Comparison of ENCODE assay signal across 1 cellular context in the genomic region with DNA sequence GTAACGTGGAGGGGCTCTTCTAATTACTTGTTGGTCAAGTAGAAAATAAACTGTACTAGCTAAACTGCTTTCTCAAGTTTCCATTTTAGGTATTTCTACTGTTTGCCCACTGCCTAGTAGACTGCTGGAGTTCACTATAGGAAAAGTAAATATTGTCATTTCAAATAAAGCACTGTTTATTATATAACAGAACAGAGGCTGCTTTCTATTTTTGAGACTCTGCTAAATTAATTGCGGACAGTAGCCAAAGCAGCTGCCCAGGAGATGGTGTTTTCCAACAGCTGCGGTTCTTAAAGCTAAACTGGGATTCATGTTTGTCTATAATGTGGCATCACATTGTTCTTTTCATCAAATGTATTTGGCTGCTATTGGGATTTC.
TF ChIP-seq lines count a peak whose summit lies in the region.

No MANE protein-coding gene starts in this region.

TF ChIP-seq in HepG2, 621 proteins besides CTCF, POLR2A, EP300 and RAD21 (continued from another document and continues in another):
- TF ChIP-seq, protein P1, sequence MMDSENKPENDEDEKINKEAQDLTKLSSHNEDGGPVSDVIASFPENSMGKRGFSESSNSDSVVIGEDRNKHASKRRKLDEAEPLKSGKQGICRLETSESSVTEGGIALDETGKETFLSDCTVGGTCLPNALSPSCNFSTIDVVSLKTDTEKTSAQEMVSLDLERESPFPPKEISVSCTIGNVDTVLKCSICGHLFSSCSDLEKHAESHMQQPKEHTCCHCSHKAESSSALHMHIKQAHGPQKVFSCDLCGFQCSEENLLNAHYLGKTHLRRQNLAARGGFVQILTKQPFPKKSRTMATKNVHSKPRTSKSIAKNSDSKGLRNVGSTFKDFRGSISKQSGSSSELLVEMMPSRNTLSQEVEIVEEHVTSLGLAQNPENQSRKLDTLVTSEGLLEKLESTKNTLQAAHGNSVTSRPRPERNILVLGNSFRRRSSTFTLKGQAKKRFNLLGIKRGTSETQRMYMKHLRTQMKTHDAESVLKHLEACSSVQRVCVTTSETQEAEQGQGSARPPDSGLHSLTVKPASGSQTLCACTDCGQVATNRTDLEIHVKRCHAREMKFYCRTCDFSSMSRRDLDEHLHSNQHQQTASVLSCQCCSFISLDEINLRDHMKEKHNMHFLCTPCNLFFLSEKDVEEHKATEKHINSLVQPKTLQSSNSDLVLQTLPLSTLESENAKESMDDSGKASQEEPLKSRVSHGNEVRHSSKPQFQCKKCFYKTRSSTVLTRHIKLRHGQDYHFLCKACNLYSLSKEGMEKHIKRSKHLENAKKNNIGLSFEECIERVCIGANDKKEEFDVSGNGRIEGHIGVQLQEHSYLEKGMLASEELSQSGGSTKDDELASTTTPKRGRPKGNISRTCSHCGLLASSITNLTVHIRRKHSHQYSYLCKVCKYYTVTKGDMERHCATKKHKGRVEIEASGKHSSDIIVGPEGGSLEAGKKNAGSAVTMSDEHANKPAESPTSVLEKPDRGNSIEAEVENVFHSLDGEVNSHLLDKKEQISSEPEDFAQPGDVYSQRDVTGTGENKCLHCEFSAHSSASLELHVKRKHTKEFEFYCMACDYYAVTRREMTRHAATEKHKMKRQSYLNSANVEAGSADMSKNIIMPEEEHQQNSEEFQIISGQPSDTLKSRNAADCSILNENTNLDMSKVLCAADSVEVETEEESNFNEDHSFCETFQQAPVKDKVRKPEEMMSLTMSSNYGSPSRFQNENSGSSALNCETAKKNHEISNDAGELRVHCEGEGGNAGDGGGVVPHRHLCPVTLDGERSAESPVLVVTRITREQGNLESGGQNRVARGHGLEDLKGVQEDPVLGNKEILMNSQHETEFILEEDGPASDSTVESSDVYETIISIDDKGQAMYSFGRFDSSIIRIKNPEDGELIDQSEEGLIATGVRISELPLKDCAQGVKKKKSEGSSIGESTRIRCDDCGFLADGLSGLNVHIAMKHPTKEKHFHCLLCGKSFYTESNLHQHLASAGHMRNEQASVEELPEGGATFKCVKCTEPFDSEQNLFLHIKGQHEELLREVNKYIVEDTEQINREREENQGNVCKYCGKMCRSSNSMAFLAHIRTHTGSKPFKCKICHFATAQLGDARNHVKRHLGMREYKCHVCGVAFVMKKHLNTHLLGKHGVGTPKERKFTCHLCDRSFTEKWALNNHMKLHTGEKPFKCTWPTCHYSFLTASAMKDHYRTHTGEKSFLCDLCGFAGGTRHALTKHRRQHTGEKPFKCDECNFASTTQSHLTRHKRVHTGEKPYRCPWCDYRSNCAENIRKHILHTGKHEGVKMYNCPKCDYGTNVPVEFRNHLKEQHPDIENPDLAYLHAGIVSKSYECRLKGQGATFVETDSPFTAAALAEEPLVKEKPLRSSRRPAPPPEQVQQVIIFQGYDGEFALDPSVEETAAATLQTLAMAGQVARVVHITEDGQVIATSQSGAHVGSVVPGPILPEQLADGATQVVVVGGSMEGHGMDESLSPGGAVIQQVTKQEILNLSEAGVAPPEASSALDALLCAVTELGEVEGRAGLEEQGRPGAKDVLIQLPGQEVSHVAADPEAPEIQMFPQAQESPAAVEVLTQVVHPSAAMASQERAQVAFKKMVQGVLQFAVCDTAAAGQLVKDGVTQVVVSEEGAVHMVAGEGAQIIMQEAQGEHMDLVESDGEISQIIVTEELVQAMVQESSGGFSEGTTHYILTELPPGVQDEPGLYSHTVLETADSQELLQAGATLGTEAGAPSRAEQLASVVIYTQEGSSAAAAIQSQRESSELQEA (CRISPR knock-in tag; IDR thresholded peaks at IDR 0.05; ENCODE audit: not compliant biosample characterization) = no peak
- TF ChIP-seq NR2F6 (IDR thresholded peaks at IDR 0.05) (peak; percentile 43; the same call in 1 of the 2 replicates), NR2F6 (CRISPR knock-in tag; IDR thresholded peaks at IDR 0.05) (peak; percentile 54), XBP1 (CRISPR knock-in tag; IDR thresholded peaks at IDR 0.05) (no peak), ZNF264 (CRISPR knock-in tag; IDR thresholded peaks at IDR 0.05) (0 out of 2 replicates have a peak, but pooled peaks have one; percentile 9), ZNF143 (CRISPR knock-in tag; IDR thresholded peaks at IDR 0.05) (no peak), CBX2 (IDR thresholded peaks at IDR 0.05; ENCODE audit: low read depth, low read length) (no peak), CBX2 (CRISPR knock-in tag; IDR thresholded peaks at IDR 0.05; ENCODE audit: low read depth) (no peak), ZKSCAN1 (IDR thresholded peaks at IDR 0.05; ENCODE audit: low read length) (no peak), SIX1 (CRISPR knock-in tag; IDR thresholded peaks at IDR 0.05; ENCODE audit: borderline replicate concordance) (peak; percentile 96), FOXK1 (CRISPR knock-in tag; IDR thresholded peaks at IDR 0.05; ENCODE audit: borderline replicate concordance, low read depth) (peak; percentile 63; the same call in 1 of the 2 replicates), ZNF776 (CRISPR knock-in tag; IDR thresholded peaks at IDR 0.05) (no peak), ONECUT2 (CRISPR knock-in tag; IDR thresholded peaks at IDR 0.05) (no peak), TBL1XR1 (IDR thresholded peaks at IDR 0.05; ENCODE audit: borderline replicate concordance, low read length, partially characterized antibody) (peak; percentile 75), FOXO1 (CRISPR knock-in tag; IDR thresholded peaks at IDR 0.05) (no peak), BCL6 (CRISPR knock-in tag; IDR thresholded peaks at IDR 0.05) (peak; percentile 95), ZNF10 (CRISPR knock-in tag; IDR thresholded peaks at IDR 0.05; ENCODE audit: borderline replicate concordance, low read depth) (no peak), ZNF878 (CRISPR knock-in tag; IDR thresholded peaks at IDR 0.05) (peak; percentile 45; the same call in 1 of the 2 replicates), RXRB (CRISPR knock-in tag; IDR thresholded peaks at IDR 0.05; ENCODE audit: borderline replicate concordance) (peak; percentile 75; the same call in 1 of the 2 replicates), ZSCAN9 (CRISPR knock-in tag; IDR thresholded peaks at IDR 0.05; ENCODE audit: borderline replicate concordance) (no peak), ZNF670 (CRISPR knock-in tag; IDR thresholded peaks at IDR 0.05; ENCODE audit: borderline replicate concordance) (no peak), ZNF33B (CRISPR knock-in tag; IDR thresholded peaks at IDR 0.05) (no peak), HNF4A (CRISPR knock-in tag; IDR thresholded peaks at IDR 0.05) (0 out of 2 replicates have a peak, but pooled peaks have one; percentile 16)
- TF ChIP-seq, protein P2, sequence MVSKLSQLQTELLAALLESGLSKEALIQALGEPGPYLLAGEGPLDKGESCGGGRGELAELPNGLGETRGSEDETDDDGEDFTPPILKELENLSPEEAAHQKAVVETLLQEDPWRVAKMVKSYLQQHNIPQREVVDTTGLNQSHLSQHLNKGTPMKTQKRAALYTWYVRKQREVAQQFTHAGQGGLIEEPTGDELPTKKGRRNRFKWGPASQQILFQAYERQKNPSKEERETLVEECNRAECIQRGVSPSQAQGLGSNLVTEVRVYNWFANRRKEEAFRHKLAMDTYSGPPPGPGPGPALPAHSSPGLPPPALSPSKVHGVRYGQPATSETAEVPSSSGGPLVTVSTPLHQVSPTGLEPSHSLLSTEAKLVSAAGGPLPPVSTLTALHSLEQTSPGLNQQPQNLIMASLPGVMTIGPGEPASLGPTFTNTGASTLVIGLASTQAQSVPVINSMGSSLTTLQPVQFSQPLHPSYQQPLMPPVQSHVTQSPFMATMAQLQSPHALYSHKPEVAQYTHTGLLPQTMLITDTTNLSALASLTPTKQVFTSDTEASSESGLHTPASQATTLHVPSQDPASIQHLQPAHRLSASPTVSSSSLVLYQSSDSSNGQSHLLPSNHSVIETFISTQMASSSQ (IDR thresholded peaks at IDR 0.05; ENCODE audit: low read depth) = peak; percentile 60; the same call in 1 of the 2 replicates
- TF ChIP-seq, protein P2 (CRISPR knock-in tag; IDR thresholded peaks at IDR 0.05; ENCODE audit: borderline replicate concordance) = peak; percentile 77; the same call in 1 of the 2 replicates
- TF ChIP-seq, protein P3, sequence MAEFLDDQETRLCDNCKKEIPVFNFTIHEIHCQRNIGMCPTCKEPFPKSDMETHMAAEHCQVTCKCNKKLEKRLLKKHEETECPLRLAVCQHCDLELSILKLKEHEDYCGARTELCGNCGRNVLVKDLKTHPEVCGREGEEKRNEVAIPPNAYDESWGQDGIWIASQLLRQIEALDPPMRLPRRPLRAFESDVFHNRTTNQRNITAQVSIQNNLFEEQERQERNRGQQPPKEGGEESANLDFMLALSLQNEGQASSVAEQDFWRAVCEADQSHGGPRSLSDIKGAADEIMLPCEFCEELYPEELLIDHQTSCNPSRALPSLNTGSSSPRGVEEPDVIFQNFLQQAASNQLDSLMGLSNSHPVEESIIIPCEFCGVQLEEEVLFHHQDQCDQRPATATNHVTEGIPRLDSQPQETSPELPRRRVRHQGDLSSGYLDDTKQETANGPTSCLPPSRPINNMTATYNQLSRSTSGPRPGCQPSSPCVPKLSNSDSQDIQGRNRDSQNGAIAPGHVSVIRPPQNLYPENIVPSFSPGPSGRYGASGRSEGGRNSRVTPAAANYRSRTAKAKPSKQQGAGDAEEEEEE (CRISPR knock-in tag; IDR thresholded peaks at IDR 0.05; ENCODE audit: borderline replicate concordance) = no peak
- TF ChIP-seq, protein P4, sequence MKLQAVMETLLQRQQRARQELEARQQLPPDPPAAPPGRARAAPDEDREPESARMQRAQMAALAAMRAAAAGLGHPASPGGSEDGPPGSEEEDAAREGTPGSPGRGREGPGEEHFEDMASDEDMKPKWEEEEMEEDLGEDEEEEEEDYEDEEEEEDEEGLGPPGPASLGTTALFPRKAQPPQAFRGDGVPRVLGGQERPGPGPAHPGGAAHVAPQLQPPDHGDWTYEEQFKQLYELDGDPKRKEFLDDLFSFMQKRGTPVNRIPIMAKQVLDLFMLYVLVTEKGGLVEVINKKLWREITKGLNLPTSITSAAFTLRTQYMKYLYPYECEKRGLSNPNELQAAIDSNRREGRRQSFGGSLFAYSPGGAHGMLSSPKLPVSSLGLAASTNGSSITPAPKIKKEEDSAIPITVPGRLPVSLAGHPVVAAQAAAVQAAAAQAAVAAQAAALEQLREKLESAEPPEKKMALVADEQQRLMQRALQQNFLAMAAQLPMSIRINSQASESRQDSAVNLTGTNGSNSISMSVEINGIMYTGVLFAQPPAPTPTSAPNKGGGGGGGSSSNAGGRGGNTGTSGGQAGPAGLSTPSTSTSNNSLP (IDR thresholded peaks at IDR 0.05; ENCODE audit: low read depth, low read length) = peak; percentile 65; the same call in 1 of the 2 replicates
- TF ChIP-seq, protein P5, sequence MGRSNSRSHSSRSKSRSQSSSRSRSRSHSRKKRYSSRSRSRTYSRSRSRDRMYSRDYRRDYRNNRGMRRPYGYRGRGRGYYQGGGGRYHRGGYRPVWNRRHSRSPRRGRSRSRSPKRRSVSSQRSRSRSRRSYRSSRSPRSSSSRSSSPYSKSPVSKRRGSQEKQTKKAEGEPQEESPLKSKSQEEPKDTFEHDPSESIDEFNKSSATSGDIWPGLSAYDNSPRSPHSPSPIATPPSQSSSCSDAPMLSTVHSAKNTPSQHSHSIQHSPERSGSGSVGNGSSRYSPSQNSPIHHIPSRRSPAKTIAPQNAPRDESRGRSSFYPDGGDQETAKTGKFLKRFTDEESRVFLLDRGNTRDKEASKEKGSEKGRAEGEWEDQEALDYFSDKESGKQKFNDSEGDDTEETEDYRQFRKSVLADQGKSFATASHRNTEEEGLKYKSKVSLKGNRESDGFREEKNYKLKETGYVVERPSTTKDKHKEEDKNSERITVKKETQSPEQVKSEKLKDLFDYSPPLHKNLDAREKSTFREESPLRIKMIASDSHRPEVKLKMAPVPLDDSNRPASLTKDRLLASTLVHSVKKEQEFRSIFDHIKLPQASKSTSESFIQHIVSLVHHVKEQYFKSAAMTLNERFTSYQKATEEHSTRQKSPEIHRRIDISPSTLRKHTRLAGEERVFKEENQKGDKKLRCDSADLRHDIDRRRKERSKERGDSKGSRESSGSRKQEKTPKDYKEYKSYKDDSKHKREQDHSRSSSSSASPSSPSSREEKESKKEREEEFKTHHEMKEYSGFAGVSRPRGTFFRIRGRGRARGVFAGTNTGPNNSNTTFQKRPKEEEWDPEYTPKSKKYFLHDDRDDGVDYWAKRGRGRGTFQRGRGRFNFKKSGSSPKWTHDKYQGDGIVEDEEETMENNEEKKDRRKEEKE (IDR thresholded peaks at IDR 0.05) = no peak
- TF ChIP-seq, protein P6, sequence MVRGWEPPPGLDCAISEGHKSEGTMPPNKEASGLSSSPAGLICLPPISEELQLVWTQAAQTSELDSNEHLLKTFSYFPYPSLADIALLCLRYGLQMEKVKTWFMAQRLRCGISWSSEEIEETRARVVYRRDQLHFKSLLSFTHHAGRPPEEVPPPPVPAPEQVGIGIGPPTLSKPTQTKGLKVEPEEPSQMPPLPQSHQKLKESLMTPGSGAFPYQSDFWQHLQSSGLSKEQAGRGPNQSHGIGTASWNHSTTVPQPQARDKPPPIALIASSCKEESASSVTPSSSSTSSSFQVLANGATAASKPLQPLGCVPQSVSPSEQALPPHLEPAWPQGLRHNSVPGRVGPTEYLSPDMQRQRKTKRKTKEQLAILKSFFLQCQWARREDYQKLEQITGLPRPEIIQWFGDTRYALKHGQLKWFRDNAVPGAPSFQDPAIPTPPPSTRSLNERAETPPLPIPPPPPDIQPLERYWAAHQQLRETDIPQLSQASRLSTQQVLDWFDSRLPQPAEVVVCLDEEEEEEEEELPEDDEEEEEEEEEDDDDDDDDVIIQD (CRISPR knock-in tag; IDR thresholded peaks at IDR 0.05; ENCODE audit: low read depth) = peak; percentile 40; the same call in 1 of the 2 replicates
- TF ChIP-seq, protein P7, sequence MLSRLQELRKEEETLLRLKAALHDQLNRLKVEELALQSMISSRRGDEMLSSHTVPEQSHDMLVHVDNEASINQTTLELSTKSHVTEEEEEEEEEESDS (CRISPR knock-in tag; IDR thresholded peaks at IDR 0.05; ENCODE audit: borderline replicate concordance) = no peak
- TF ChIP-seq, protein P8, sequence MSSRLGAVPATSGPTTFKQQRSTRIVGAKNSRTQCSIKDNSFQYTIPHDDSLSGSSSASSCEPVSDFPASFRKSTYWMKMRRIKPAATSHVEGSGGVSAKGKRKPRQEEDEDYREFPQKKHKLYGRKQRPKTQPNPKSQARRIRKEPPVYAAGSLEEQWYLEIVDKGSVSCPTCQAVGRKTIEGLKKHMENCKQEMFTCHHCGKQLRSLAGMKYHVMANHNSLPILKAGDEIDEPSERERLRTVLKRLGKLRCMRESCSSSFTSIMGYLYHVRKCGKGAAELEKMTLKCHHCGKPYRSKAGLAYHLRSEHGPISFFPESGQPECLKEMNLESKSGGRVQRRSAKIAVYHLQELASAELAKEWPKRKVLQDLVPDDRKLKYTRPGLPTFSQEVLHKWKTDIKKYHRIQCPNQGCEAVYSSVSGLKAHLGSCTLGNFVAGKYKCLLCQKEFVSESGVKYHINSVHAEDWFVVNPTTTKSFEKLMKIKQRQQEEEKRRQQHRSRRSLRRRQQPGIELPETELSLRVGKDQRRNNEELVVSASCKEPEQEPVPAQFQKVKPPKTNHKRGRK (CRISPR knock-in tag; IDR thresholded peaks at IDR 0.05) = no peak
